ENCODE assay signal across 18 cellular contexts in genomic region chr3:127113571-127113891, GRCh38.
"Had no signal": no experiment of that assay in that cellular context is flagged by ENCODE, and none has a peak within 500 bp of the region (broad histone marks: within the 10 kb centered on the region; RNA-seq: fewer than 3 reads in every experiment).

No MANE protein-coding gene starts in this region.

- H3K36me3 Mint-ChIP-seq: neural progenitor cell had no signal

- H3K4me1 Mint-ChIP-seq: neural progenitor cell had no signal

- DNase-seq: effector memory CD4-positive, alpha-beta T cell; esophagus squamous epithelium; foreskin fibroblast; glutamatergic neuron; left ventricle myocardium superior; mesenchymal stem cell; midbrain; nucleus accumbens; small intestine; stimulated activated CD4-positive, alpha-beta T cell treated with anti-CD3 and anti-CD28 coated beads, Interleukin-12 subunit alpha, Interleukin-12 subunit beta, amount 100 ng/mL, for 4 hours; stimulated activated naive CD4-positive, alpha-beta T cell; stomach; substantia nigra; trophoblast cell had no signal

- H3K4me3 Mint-ChIP-seq: natural killer cell treated with Interleukin-12 subunit alpha and Interleukin-12 subunit beta and Interleukin-15 and Interleukin-18, amount 100 ng/mL, for 72 hours; neural progenitor cell had no signal

- ATAC-seq: gastroesophageal sphincter; left ventricle myocardium superior; natural killer cell treated with Interleukin-12 subunit alpha and Interleukin-12 subunit beta and Interleukin-15 and Interleukin-18, amount 100 ng/mL, for 72 hours had no signal

- H3K27ac ChIP-seq: esophagus squamous epithelium, gastroesophageal sphincter, neural progenitor cell, stomach had no signal

- H3K27ac Mint-ChIP-seq: natural killer cell treated with Interleukin-12 subunit alpha and Interleukin-12 subunit beta and Interleukin-15 and Interleukin-18, amount 100 ng/mL, for 72 hours; neural progenitor cell had no signal

- H3K4me3 ChIP-seq: esophagus squamous epithelium, gastroesophageal sphincter, lung, neural progenitor cell, stomach had no signal
